In genomic region chr13:110218601-110219201, GRCh38 we compare ENCODE assay signal across 23 cellular contexts.
DNase-seq lines count a peak whose midpoint lies in the region; ATAC-seq and TF ChIP-seq lines count a peak whose summit lies in the region.
"Had no signal": no experiment of that assay in that cellular context is flagged by ENCODE, and none has a peak within 500 bp of the region (broad histone marks: within the 10 kb centered on the region; RNA-seq: fewer than 3 reads in every experiment).

No MANE protein-coding gene starts in this region.

- peaks cover 6 to 86% (median 71%) of the 10 kb centered on the region in 12 donors for H3K4me1 ChIP-seq in heart left ventricle
- peaks cover 0 to 74% of the 10 kb centered on the region in 2 donors for H3K4me1 ChIP-seq in right atrium auricular region
- peaks cover 46% of the 10 kb centered on the region for H3K4me1 ChIP-seq in rectal smooth muscle tissue (ENCODE audit: control insufficient read depth, insufficient read depth, low read length)
- peaks cover 19 to 36% (median 25%) of the 10 kb centered on the region in 4 donors for H3K4me1 ChIP-seq in upper lobe of left lung
- H3K4me1 ChIP-seq: right lobe of liver had no signal

- H3K9me3 ChIP-seq in heart left ventricle (no peaks in the 10 kb centered on the region), right atrium auricular region (no peaks in the 10 kb centered on the region), upper lobe of left lung (no peaks in the 10 kb centered on the region)
- H3K9me3 ChIP-seq: MG63, right lobe of liver had no signal

- H3K4me3 ChIP-seq in heart left ventricle (no peak overlapping the region), right atrium auricular region (no peak overlapping the region), rectal smooth muscle tissue (ENCODE audit: low read length) (no peak overlapping the region), upper lobe of left lung (no peak overlapping the region)
- H3K4me3 ChIP-seq: MG63, right lobe of liver had no signal

- ATAC-seq in heart left ventricle (peak in 3 of 4 donors; percentile 12 to 43 (median 12)), Right ventricle myocardium superior (ENCODE audit: poor library complexity) (no peak), upper lobe of left lung (ENCODE audit: low FRiP score in 2 of 2) (peak in 1 of 2 donors; percentile 5), GM21390 (IDR thresholded peaks at IDR 0.05; ENCODE audit: unreplicated experiment) (no peak)
- ATAC-seq: activated CD4-positive, alpha-beta T cell treated with anti-CD3 and anti-CD28 coated beads for 36 hours; activated naive CD8-positive, alpha-beta T cell treated with anti-CD3 and anti-CD28 coated beads, Interleukin-2, amount 50 U/mL, for 24 hours; left lobe of liver; right lobe of liver; stimulated activated naive B cell treated with anti-CD40 and anti-IgM and Interleukin-4, amounts not matched to agents 10 μg/mL and 1 μg/mL and 100 μg/mL, for 72 hours had no signal

- peak in 3 of 4 donors; percentile 52 to 57 (median 53) for TF ChIP-seq EP300 in upper lobe of left lung (IDR thresholded peaks at IDR 0.05)

- 27 to 45% (median 33%) methylated on average over 16 to 20 of the region's 20 CpGs for WGBS in heart left ventricle, 4 donors
- WGBS in upper lobe of left lung, 2 donors = 63 to 64% methylated on average over 8 to 20 of the region's 20 CpGs

- no peak overlapping the region for H3K9ac ChIP-seq in rectal smooth muscle tissue (ENCODE audit: low read length)

- intact Hi-C loops in heart left ventricle (cut with DNase I) (loop anchor here in 1 of 10 donors (10.0 kb wide), 1 partner anchor 336 kb away; no protein-coding TSS in a partner anchor), Right ventricle myocardium superior (cut with DNase I) (no loop called here)

- H3K27me3 ChIP-seq in heart left ventricle (no peaks in the 10 kb centered on the region), right atrium auricular region (no peaks in the 10 kb centered on the region), rectal smooth muscle tissue (ENCODE audit: control insufficient read depth, insufficient read depth, low read length) (no peaks in the 10 kb centered on the region), upper lobe of left lung (no peaks in the 10 kb centered on the region)
- H3K27me3 ChIP-seq: MG63, right lobe of liver had no signal

- TF ChIP-seq CTCF in heart left ventricle (IDR thresholded peaks at IDR 0.05) = no peak
- TF ChIP-seq CTCF in right atrium auricular region (IDR thresholded peaks at IDR 0.05) = no peak
- TF ChIP-seq CTCF in upper lobe of left lung (IDR thresholded peaks at IDR 0.05) = no peak

- DNase-seq in heart left ventricle = peak in 1 of 5 donors; percentile 64
- DNase-seq in Right ventricle myocardium superior = no peak
- DNase-seq in right atrium auricular region (ENCODE audit: low spot score) = no peak
- DNase-seq in upper lobe of left lung = peak in 1 of 2 donors; percentile 59
- no peak for DNase-seq in NOMO-1 (lab: John Stamatoyannopoulos, UW; ENCODE audit: unreplicated experiment in 2 of 2)
- DNase-seq in SHP77 treated with DMSO at 0.1 percent for 48 hours (lab: John Stamatoyannopoulos, UW) = no peak
- DNase-seq: 8988T; activated CD4-positive, alpha-beta T cell treated with anti-CD3 and anti-CD28 coated beads for 36 hours; activated naive CD8-positive, alpha-beta T cell treated with anti-CD3 and anti-CD28 coated beads, Interleukin-2, amount 50 U/mL, for 24 hours; COR-L47; DMS79 treated with DMSO at 0.1 percent for 48 hours; H9; MG63; NCI-H1436; NCI-H2171; NCI-H526 treated with DMSO at 0.1 percent for 48 hours; occipital lobe; right lobe of liver; stimulated activated CD4-positive, alpha-beta T cell treated with anti-CD3 and anti-CD28 coated beads, Interleukin-1b, Interleukin-23, amount 100 ng/mL, for 48 hours; stimulated activated naive B cell treated with anti-CD40 and anti-IgM and Interleukin-4, amounts not matched to agents 10 μg/mL and 1 μg/mL and 100 μg/mL, for 72 hours had no signal

- H3K27ac ChIP-seq in heart left ventricle (peak overlapping the region in 10 of 12 donors; percentile 11 to 78 (median 44)), right atrium auricular region (peak overlapping the region; percentile 75 to 80), rectal smooth muscle tissue (ENCODE audit: low read depth, low read length) (peak overlapping the region; percentile 4), upper lobe of left lung (peak overlapping the region; percentile 1 to 48 (median 8))
- H3K27ac ChIP-seq: right lobe of liver had no signal

- no peak for TF ChIP-seq POLR2A in heart left ventricle (IDR thresholded peaks at IDR 0.05)
- no peak for TF ChIP-seq POLR2A in upper lobe of left lung (IDR thresholded peaks at IDR 0.05)

- H3K36me3 ChIP-seq in heart left ventricle (peaks cover 0 to 9% (median 2%) of the 10 kb centered on the region in 9 donors), right atrium auricular region (peaks cover 5% of the 10 kb centered on the region), rectal smooth muscle tissue (ENCODE audit: control insufficient read depth, insufficient read depth, low read length) (no peaks in the 10 kb centered on the region), upper lobe of left lung (peaks cover 0 to 4% (median 0%) of the 10 kb centered on the region in 4 donors)
- H3K36me3 ChIP-seq: MG63, right lobe of liver had no signal

Comparison
In these comparisons a context has a peak if more than half of its experiments do, and no peak if none do; other contexts are left out.
1. ATAC-seq: peak in heart left ventricle (3 of 4); none in Right ventricle myocardium superior (single experiment) and GM21390 (single experiment).
2. H3K27ac ChIP-seq: peak in every context shown above with its lines; median percentile 78 in right atrium auricular region; 44 in heart left ventricle; 8 in upper lobe of left lung; 4 in rectal smooth muscle tissue.